8 cellular contexts compared by ENCODE assay signal in the genomic region with DNA sequence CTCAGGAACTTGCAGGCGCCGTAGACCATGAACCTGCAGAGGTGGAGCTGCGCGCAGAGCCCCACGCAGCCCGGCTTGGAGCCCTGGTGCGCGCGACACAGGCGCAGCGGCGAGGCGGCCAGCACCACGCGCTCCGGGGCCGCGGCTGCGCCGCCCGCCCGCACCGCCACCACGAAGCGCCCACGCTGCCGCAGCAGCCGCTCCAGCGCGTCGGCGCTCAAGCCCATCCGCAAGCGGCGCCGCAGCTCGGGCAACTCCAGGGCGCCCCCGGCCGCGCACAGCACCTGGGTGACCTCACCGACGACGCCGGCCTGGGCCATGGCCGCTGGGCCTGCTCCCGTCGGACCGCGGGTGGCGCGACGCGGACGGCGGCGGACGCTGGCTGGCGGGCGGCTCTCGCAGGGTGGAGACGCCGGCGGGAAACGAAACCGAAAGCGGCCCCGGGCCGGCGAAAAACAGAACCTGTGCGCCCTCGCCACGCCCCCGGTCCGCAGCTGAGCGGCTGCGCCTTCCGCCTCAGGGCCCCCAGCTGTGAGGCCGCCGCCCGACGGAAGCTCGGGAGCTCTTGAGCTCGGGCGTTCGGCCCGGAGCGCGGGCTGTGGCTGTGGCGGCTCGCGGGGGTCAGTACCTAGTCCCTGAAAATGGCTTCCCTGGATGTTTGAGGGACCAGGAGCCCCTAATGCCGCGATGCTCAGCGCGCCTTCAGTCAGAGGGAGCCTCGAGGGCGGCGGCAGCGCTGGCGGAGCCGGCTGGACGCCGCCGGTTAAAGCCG. TPM values are rescaled to one million over a fixed set of nuclear protein-coding genes. Genes with fewer than 3 reads are reported as not detected.
DNase-seq lines count a peak whose midpoint lies in the region; ATAC-seq and TF ChIP-seq lines count a peak whose summit lies in the region.

A gene with protein sequence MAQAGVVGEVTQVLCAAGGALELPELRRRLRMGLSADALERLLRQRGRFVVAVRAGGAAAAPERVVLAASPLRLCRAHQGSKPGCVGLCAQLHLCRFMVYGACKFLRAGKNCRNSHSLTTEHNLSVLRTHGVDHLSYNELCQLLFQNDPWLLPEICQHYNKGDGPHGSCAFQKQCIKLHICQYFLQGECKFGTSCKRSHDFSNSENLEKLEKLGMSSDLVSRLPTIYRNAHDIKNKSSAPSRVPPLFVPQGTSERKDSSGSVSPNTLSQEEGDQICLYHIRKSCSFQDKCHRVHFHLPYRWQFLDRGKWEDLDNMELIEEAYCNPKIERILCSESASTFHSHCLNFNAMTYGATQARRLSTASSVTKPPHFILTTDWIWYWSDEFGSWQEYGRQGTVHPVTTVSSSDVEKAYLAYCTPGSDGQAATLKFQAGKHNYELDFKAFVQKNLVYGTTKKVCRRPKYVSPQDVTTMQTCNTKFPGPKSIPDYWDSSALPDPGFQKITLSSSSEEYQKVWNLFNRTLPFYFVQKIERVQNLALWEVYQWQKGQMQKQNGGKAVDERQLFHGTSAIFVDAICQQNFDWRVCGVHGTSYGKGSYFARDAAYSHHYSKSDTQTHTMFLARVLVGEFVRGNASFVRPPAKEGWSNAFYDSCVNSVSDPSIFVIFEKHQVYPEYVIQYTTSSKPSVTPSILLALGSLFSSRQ (minus strand): TSS at position 424 of the 772 bp plus-strand sequence. CDS start 104 bp downstream, at position 320.

- H3K9me3 Mint-ChIP-seq in neural progenitor cell: peaks cover 25% of the 10 kb centered on the region

- no peaks in the 10 kb centered on the region for H3K79me2 ChIP-seq in neural progenitor cell (ENCODE audit: low read depth)

- no peak within 1 kb of the TSS for H3K9ac ChIP-seq in neural progenitor cell

- H3K9me3 ChIP-seq in neural progenitor cell (ENCODE audit: low read depth): no peaks in the 10 kb centered on the region

- no peak within 1 kb of the TSS for H3K27ac ChIP-seq in neural progenitor cell

- H2AFZ ChIP-seq in neural progenitor cell (replicated peaks): peak within 1 kb of the TSS; percentile 84

- no peak for TF ChIP-seq CTCF in foreskin fibroblast (IDR thresholded peaks at IDR 0.05; ENCODE audit: low read depth, low read length)
- no peak for TF ChIP-seq CTCF in neural progenitor cell (IDR thresholded peaks at IDR 0.05)

- peak within 1 kb of the TSS; percentile 83 for H3K4me3 Mint-ChIP-seq in neural progenitor cell

- DNase-seq in DMS 273 treated with DMSO at 0.1 percent for 48 hours (lab: John Stamatoyannopoulos, UW) (peak; percentile 20), HuH-7 (ENCODE audit: low spot score) (peak; percentile 80), RKO (ENCODE audit: low spot score) (peak; percentile 89), foreskin fibroblast (peak; percentile 81 to 94), neural progenitor cell (ENCODE audit: low spot score) (peak; percentile 74), stromal cell of bone marrow (ENCODE audit: low read depth) (peak; percentile 61)
- DNase-seq in activated effector memory CD4-positive, alpha-beta T cell treated with Interleukin-2 at 50 U/mL for 16 hours: peak; percentile 83

- H3K36me3 ChIP-seq in neural progenitor cell: no peaks in the 10 kb centered on the region

- no peak within 1 kb of the TSS for H3K27ac Mint-ChIP-seq in neural progenitor cell

- H3K4me1 ChIP-seq in neural progenitor cell: no peaks in the 10 kb centered on the region

- peaks cover 2% of the 10 kb centered on the region for H3K36me3 Mint-ChIP-seq in neural progenitor cell

- no peaks in the 10 kb centered on the region for H4K20me1 ChIP-seq in neural progenitor cell (ENCODE audit: low read depth)

- H3K27me3 ChIP-seq in neural progenitor cell: peaks cover 52% of the 10 kb centered on the region

- H3K4me3 ChIP-seq in foreskin fibroblast (ENCODE audit: low read depth in 1 of 2, low read length in 2 of 2): peak within 1 kb of the TSS; percentile 66 to 75
- peak within 1 kb of the TSS; percentile 48 for H3K4me3 ChIP-seq in neural progenitor cell

- no peaks in the 10 kb centered on the region for H3K4me1 Mint-ChIP-seq in neural progenitor cell

- peaks cover 14% of the 10 kb centered on the region for H3F3A ChIP-seq in neural progenitor cell (ENCODE audit: low read depth)

- H3K27me3 Mint-ChIP-seq in neural progenitor cell (ENCODE audit: insufficient read depth, low read depth): peaks cover 19% of the 10 kb centered on the region

- ATAC-seq in GM21515 (IDR thresholded peaks at IDR 0.05; ENCODE audit: unreplicated experiment): peak; percentile 91

- peak within 1 kb of the TSS; percentile 73 for H3K4me2 ChIP-seq in neural progenitor cell

RNA-seq across cellular contexts. Expression of the gene that starts here (rescaled TPM):
- 0.15 and 6.8 TPM in 2 replicates for total RNA-seq in neural progenitor cell (ENCODE audit: low replicate concordance)

Comparison
In these comparisons a context has a peak if more than half of its experiments do, and no peak if none do; other contexts are left out.
1. DNase-seq: peak in every context shown above with its lines; median percentile 89 in RKO; 88 in foreskin fibroblast; 83 in activated effector memory CD4-positive, alpha-beta T cell treated with Interleukin-2 at 50 U/mL for 16 hours; 80 in HuH-7; 74 in neural progenitor cell; 61 in stromal cell of bone marrow; 20 in DMS 273 treated with DMSO at 0.1 percent for 48 hours.